1 cellular context compared by ENCODE assay signal in the genomic region with DNA sequence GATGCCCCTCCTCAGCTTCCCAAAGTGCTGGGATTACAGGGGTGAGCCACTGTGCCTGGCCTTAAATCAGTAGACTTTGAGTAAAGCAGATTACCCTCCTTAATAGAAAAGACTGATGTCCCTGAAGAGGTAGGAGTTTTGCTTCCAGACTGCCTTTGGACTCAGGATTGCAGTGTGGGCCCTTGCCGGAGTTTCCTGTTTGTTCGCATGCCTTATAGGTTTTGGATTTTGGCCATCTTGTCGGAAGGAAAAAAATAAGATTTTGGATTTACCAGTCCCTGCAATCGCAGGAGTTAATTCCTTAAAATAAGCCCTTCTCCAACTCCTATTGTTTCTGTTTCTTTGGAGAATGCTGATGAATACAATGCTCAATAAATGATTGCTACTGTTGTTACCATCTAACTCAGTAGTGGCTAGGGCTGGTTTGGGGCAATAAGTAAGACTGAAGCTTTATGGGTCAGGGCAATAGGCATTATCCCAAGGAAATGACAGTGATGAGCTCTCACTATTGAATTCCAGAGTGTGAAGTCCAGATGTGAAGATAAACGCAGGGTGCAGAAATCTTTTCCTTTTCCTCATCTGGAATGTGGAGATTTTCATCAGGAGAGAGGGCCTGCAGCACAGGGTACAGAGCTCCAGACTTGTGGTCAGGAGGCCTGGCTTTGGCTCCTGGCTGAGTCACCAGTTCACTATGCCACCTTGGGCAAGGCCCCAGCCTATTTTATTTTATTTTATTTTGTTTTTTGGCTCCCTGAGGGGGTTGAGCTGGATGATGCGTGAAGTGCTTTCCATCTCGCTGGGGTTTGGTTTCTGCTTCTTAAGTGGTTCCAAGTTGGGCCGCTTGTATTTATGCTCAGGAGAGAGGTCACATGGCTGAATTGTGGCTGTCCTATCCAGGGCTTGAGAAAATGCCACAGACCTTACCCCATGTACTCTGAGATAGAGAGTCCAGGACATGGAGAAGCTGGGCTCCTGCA.
TF ChIP-seq lines count a peak whose summit lies in the region.

No MANE protein-coding gene starts in this region.

TF ChIP-seq in HEK293T, 16 proteins besides CTCF, POLR2A, EP300 and RAD21:
- no peak for TF ChIP-seq SUZ12 (IDR thresholded peaks at IDR 0.05)
- TF ChIP-seq ARNT (IDR thresholded peaks at IDR 0.05) = no peak
- no peak for TF ChIP-seq BHLHE40 (IDR thresholded peaks at IDR 0.05; ENCODE audit: borderline replicate concordance)
- no peak for TF ChIP-seq CTBP1 (IDR thresholded peaks at IDR 0.05; ENCODE audit: borderline replicate concordance)
- TF ChIP-seq FOXA1 (IDR thresholded peaks at IDR 0.05) = no peak
- no peak for TF ChIP-seq FOXK2 (IDR thresholded peaks at IDR 0.05)
- TF ChIP-seq TARDBP (IDR thresholded peaks at IDR 0.05) = no peak
- TF ChIP-seq SP1 (IDR thresholded peaks at IDR 0.05) = no peak
- TF ChIP-seq L3MBTL2 (conservative IDR thresholded peaks at IDR 0.05) = no peak
